ENCODE assay signal across 8 cellular contexts in genomic region chr17:49952209-49952911, GRCh38. TPM values are rescaled to one million over a fixed set of nuclear protein-coding genes. Genes with fewer than 3 reads are reported as not detected.
A peak's percentile ranks its signal among the peaks of the same experiment; 100 is the strongest.
DNase-seq lines count a peak whose midpoint lies in the region; ATAC-seq and TF ChIP-seq lines count a peak whose summit lies in the region.

No MANE protein-coding gene starts in this region.

- H3K9me3 ChIP-seq in lower lobe of right lung = no peaks in the 10 kb centered on the region

- TF ChIP-seq CTCF in GM23338 (conservative IDR thresholded peaks at IDR 0.05; ENCODE audit: low read depth in 2 of 2) (peak; percentile 87 to 96), lower lobe of right lung (IDR thresholded peaks at IDR 0.05) (peak; percentile 89)

- H4K20me1 ChIP-seq in GM23338 (replicated peaks; ENCODE audit: insufficient read depth) = no peaks in the 10 kb centered on the region

- no peaks in the 10 kb centered on the region for H3K36me3 ChIP-seq in GM23338 (ENCODE audit: insufficient read depth)
- H3K36me3 ChIP-seq in lower lobe of right lung = no peaks in the 10 kb centered on the region

- H3K4me3 ChIP-seq in GM23338 = no peak overlapping the region
- no peak overlapping the region for H3K4me3 ChIP-seq in lower lobe of right lung

- peaks cover 12% of the 10 kb centered on the region; the same call in 2 of the 3 replicates for H3K4me1 Mint-ChIP-seq in GM23338

- no peak overlapping the region for H3K4me3 Mint-ChIP-seq in GM23338

- peaks cover 17% of the 10 kb centered on the region for H3K27me3 Mint-ChIP-seq in GM23338 (ENCODE audit: insufficient read depth, low read depth, poor library complexity)

- H3K4me2 ChIP-seq in GM23338 = no peak overlapping the region

- intact Hi-C loops in lower lobe of right lung (cut with DNase I) = no loop called here

- H3K9me3 Mint-ChIP-seq in GM23338 = no peaks in the 10 kb centered on the region

- H3K36me3 Mint-ChIP-seq in GM23338 (ENCODE audit: low read depth) = no peaks in the 10 kb centered on the region

- H3K27me3 ChIP-seq in GM23338 (ENCODE audit: insufficient read depth) (peaks cover 3% of the 10 kb centered on the region; the same call in 1 of the 2 replicates), lower lobe of right lung (ENCODE audit: low read depth) (peaks cover 44% of the 10 kb centered on the region)

- H3K27ac Mint-ChIP-seq in GM23338 = no peak overlapping the region

- H2AFZ ChIP-seq in GM23338 = no peak overlapping the region

- ATAC-seq in GM23338 = peak; percentile 96
- peak; percentile 91 to 93 for ATAC-seq in lower lobe of right lung
- ATAC-seq in GM19463 (IDR thresholded peaks at IDR 0.05; ENCODE audit: unreplicated experiment) = no peak

- no peaks in the 10 kb centered on the region for H3F3A ChIP-seq in GM23338 (replicated peaks; ENCODE audit: low read depth)

- no peaks in the 10 kb centered on the region for H3K79me2 ChIP-seq in GM23338 (replicated peaks; ENCODE audit: insufficient read depth)

- peak; percentile 87 for DNase-seq in AG20443 (ENCODE audit: low spot score)
- DNase-seq in GM23338 (ENCODE audit: low spot score) = peak; percentile 94
- peak; percentile 72 for DNase-seq in NCI-H226
- peak; percentile 66 for DNase-seq in activated CD4-positive, alpha-beta T cell treated with anti-CD3 and anti-CD28 coated beads for 1 hour
- DNase-seq in cerebellum (ENCODE audit: low spot score) = peak; percentile 33
- DNase-seq in lower lobe of right lung = peak; percentile 89
- peak; percentile 63 for DNase-seq in stimulated activated CD8-positive, alpha-beta memory T cell treated with anti-CD3 and anti-CD28 coated beads, Interleukin-15, amount 100 ng/mL, for 24 hours (ENCODE audit: low read depth)

- H3K9me2 ChIP-seq in GM23338 (ENCODE audit: insufficient read depth) = no peaks in the 10 kb centered on the region

- H3K27ac ChIP-seq in GM23338 (ENCODE audit: low read depth) (no peak overlapping the region), lower lobe of right lung (no peak overlapping the region)

- no peaks in the 10 kb centered on the region; the same call in 1 of the 2 replicates for H3K4me1 ChIP-seq in GM23338 (ENCODE audit: insufficient read depth)
- H3K4me1 ChIP-seq in lower lobe of right lung = no peaks in the 10 kb centered on the region

TF ChIP-seq in GM23338, 12 proteins besides CTCF, POLR2A, EP300 and RAD21:
- TF ChIP-seq EZH2 (IDR thresholded peaks at IDR 0.05; ENCODE audit: low read depth, unreplicated experiment) = no peak
- TF ChIP-seq EZH2phosphoT487 (IDR thresholded peaks at IDR 0.05; ENCODE audit: unreplicated experiment) = no peak
- no peak for TF ChIP-seq ZNF331 (CRISPR knock-in tag; IDR thresholded peaks at IDR 0.05; ENCODE audit: low read depth)
TF ChIP-seq in GM23338: peak in this region for 0.

RNA-seq across cellular contexts. Expression of gene DLX4, which starts 16.6 kb away (rescaled TPM):
- 0.10 and 0.58 TPM in 2 replicates for total RNA-seq in GM23338 (2014; rRNA removed; shearing (Covaris generic))
- 0.79 and 0.80 TPM in 2 replicates for polyA plus RNA-seq in GM23338 (2016; fragmentation: Nextera tagmentation; extraction: Ambion mirVana)
- total RNA-seq in cerebellum = not detected
- total RNA-seq in lower lobe of right lung = 3.0 TPM

RNA-seq across cellular contexts. Expression of gene DLX3, which starts 42.7 kb away (rescaled TPM):
- 0.14 TPM in 1 of 2 replicates, not detected in the other for total RNA-seq in GM23338 (2014; rRNA removed; shearing (Covaris generic))
- 0.19 and 0.27 TPM in 2 replicates for polyA plus RNA-seq in GM23338 (2016; fragmentation: Nextera tagmentation; extraction: Ambion mirVana)
- total RNA-seq in cerebellum = 0.18 TPM
- 0.38 TPM for total RNA-seq in lower lobe of right lung

Comparison
In these comparisons a context has a peak if more than half of its experiments do, and no peak if none do; other contexts are left out.
1. DNase-seq: peak in every context shown above with its lines; median percentile 94 in GM23338; 89 in lower lobe of right lung; 87 in AG20443; 72 in NCI-H226; 66 in activated CD4-positive, alpha-beta T cell treated with anti-CD3 and anti-CD28 coated beads for 1 hour; 63 in stimulated activated CD8-positive, alpha-beta memory T cell treated with anti-CD3 and anti-CD28 coated beads, Interleukin-15, amount 100 ng/mL, for 24 hours; 33 in cerebellum.